In genomic region chr7:14235056-14235455, GRCh38 we compare ENCODE assay signal across 21 cellular contexts.
"Had no signal": no experiment of that assay in that cellular context is flagged by ENCODE, and none has a peak within 500 bp of the region (broad histone marks: within the 10 kb centered on the region; RNA-seq: fewer than 3 reads in every experiment).

No MANE protein-coding gene starts in this region.

- H3K4me3 Mint-ChIP-seq: naive B cell; nephron; stimulated activated effector memory CD8-positive, alpha-beta T cell treated with anti-CD3 and anti-CD28 coated beads, Interleukin-12 subunit alpha, Interleukin-12 subunit beta, amount 100 ng/mL, for 72 hours; stimulated activated naive CD8-positive, alpha-beta T cell treated with anti-CD3 and anti-CD28 coated beads, Interleukin-15, Interleukin-2, amounts not matched to agents 100 ng/mL and 50 ng/mL, for 24 hours had no signal

- H3K27me3 ChIP-seq: colonic mucosa, foreskin keratinocyte, neutrophil, ovary, tibial artery, upper lobe of left lung, uterus had no signal

- H3K27me3 Mint-ChIP-seq: naive B cell; stimulated activated naive CD8-positive, alpha-beta T cell treated with anti-CD3 and anti-CD28 coated beads, Interleukin-15, Interleukin-2, amounts not matched to agents 100 ng/mL and 50 ng/mL, for 24 hours had no signal

- FAIRE-seq: kidney had no signal

- H3K4me2 ChIP-seq: smooth muscle cell had no signal

- H3K36me3 Mint-ChIP-seq: naive B cell; stimulated activated effector memory CD8-positive, alpha-beta T cell treated with anti-CD3 and anti-CD28 coated beads, Interleukin-12 subunit alpha, Interleukin-12 subunit beta, amount 100 ng/mL, for 72 hours had no signal

- H3K27ac Mint-ChIP-seq: naive B cell; nephron; stimulated activated effector memory CD8-positive, alpha-beta T cell treated with anti-CD3 and anti-CD28 coated beads, Interleukin-12 subunit alpha, Interleukin-12 subunit beta, amount 100 ng/mL, for 72 hours; stimulated activated naive CD8-positive, alpha-beta T cell treated with anti-CD3 and anti-CD28 coated beads, Interleukin-15, Interleukin-2, amounts not matched to agents 100 ng/mL and 50 ng/mL, for 24 hours had no signal

- H3K4me3 ChIP-seq: colonic mucosa, ovary, smooth muscle cell, tibial artery, upper lobe of left lung, uterus had no signal

- H3K4me1 ChIP-seq: colonic mucosa, tibial artery, upper lobe of left lung, uterus had no signal

- H3K4me1 Mint-ChIP-seq: naive B cell; nephron; stimulated activated effector memory CD8-positive, alpha-beta T cell treated with anti-CD3 and anti-CD28 coated beads, Interleukin-12 subunit alpha, Interleukin-12 subunit beta, amount 100 ng/mL, for 72 hours had no signal

- ATAC-seq: foreskin keratinocyte; left cardiac atrium; left ventricle myocardium superior; right cardiac atrium; stimulated activated effector memory CD8-positive, alpha-beta T cell treated with anti-CD3 and anti-CD28 coated beads, Interleukin-12 subunit alpha, Interleukin-12 subunit beta, amount 100 ng/mL, for 72 hours had no signal

- DNase-seq: cerebellar nuclear complex; colonic mucosa; effector CD4-positive, alpha-beta T cell; foreskin keratinocyte; kidney; left cardiac atrium; left ventricle myocardium superior; mesendoderm; naive B cell; ovary; right cardiac atrium; stimulated activated CD4-positive, alpha-beta T cell treated with anti-CD3 and anti-CD28 coated beads, Interleukin-4, amount 100 ng/mL, for 1 hour; stimulated activated CD8-positive, alpha-beta memory T cell treated with anti-CD3 and anti-CD28 coated beads, Interleukin-4, amount 100 ng/mL, for 48 hours; tibial artery; upper lobe of left lung; uterus had no signal

- H3K9me3 Mint-ChIP-seq: nephron; stimulated activated effector memory CD8-positive, alpha-beta T cell treated with anti-CD3 and anti-CD28 coated beads, Interleukin-12 subunit alpha, Interleukin-12 subunit beta, amount 100 ng/mL, for 72 hours; stimulated activated naive CD8-positive, alpha-beta T cell treated with anti-CD3 and anti-CD28 coated beads, Interleukin-15, Interleukin-2, amounts not matched to agents 100 ng/mL and 50 ng/mL, for 24 hours had no signal

- H3K9me3 ChIP-seq: colonic mucosa, neutrophil, ovary, tibial artery, upper lobe of left lung, uterus had no signal

- H3K36me3 ChIP-seq: colonic mucosa, neutrophil, ovary, tibial artery, upper lobe of left lung, uterus had no signal

- H3K27ac ChIP-seq: colonic mucosa, foreskin keratinocyte, neutrophil, ovary, tibial artery, upper lobe of left lung, uterus had no signal
